Comparison of ENCODE assay signal across 1 cellular context in the genomic region with DNA sequence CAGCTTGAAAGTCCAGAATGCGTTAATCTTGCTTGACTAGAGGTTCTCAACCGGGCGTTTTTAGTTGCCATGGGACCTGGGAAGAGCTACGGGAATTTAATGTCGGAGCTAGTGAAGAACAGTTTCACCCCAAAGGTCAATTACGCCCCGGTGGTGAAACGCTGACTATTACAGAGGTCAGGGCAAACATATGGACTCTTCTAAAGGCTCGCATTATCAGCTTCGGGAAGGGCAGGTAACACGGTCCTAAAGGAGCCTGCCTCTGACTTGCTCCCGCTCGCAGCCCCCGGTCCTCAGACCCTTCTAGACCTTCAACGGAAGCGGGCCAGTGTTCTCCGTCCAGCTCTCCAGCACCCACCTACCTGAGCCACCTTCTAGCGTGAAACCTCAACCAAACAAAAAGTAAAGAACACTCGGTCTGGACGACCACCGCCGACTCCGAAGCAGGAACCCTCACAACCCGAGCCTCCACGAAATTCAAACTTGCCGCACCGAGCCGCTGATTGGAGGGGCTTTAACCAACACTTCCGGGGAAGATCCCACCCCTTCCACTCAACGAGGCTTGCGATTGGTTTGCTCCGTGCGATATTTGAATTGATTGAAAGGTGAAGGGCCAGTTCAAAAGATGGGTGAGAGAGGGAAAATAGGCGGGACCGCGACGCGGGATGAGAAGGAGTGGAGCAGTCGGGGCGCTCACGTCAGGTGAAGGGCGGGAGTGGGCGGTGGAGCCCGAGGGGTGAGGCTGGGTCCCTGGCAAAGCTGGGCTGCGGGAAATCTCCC.
TF ChIP-seq lines count a peak whose summit lies in the region.

A gene with protein sequence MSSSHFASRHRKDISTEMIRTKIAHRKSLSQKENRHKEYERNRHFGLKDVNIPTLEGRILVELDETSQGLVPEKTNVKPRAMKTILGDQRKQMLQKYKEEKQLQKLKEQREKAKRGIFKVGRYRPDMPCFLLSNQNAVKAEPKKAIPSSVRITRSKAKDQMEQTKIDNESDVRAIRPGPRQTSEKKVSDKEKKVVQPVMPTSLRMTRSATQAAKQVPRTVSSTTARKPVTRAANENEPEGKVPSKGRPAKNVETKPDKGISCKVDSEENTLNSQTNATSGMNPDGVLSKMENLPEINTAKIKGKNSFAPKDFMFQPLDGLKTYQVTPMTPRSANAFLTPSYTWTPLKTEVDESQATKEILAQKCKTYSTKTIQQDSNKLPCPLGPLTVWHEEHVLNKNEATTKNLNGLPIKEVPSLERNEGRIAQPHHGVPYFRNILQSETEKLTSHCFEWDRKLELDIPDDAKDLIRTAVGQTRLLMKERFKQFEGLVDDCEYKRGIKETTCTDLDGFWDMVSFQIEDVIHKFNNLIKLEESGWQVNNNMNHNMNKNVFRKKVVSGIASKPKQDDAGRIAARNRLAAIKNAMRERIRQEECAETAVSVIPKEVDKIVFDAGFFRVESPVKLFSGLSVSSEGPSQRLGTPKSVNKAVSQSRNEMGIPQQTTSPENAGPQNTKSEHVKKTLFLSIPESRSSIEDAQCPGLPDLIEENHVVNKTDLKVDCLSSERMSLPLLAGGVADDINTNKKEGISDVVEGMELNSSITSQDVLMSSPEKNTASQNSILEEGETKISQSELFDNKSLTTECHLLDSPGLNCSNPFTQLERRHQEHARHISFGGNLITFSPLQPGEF (minus strand): TSS at position 485 of the 780 bp plus-strand sequence. CDS start 2,406 bp downstream, outside the sequence.

TF ChIP-seq in K562, 482 proteins besides CTCF, POLR2A, EP300 and RAD21 (continued from another document and continues in another):
- TF ChIP-seq, protein P1, sequence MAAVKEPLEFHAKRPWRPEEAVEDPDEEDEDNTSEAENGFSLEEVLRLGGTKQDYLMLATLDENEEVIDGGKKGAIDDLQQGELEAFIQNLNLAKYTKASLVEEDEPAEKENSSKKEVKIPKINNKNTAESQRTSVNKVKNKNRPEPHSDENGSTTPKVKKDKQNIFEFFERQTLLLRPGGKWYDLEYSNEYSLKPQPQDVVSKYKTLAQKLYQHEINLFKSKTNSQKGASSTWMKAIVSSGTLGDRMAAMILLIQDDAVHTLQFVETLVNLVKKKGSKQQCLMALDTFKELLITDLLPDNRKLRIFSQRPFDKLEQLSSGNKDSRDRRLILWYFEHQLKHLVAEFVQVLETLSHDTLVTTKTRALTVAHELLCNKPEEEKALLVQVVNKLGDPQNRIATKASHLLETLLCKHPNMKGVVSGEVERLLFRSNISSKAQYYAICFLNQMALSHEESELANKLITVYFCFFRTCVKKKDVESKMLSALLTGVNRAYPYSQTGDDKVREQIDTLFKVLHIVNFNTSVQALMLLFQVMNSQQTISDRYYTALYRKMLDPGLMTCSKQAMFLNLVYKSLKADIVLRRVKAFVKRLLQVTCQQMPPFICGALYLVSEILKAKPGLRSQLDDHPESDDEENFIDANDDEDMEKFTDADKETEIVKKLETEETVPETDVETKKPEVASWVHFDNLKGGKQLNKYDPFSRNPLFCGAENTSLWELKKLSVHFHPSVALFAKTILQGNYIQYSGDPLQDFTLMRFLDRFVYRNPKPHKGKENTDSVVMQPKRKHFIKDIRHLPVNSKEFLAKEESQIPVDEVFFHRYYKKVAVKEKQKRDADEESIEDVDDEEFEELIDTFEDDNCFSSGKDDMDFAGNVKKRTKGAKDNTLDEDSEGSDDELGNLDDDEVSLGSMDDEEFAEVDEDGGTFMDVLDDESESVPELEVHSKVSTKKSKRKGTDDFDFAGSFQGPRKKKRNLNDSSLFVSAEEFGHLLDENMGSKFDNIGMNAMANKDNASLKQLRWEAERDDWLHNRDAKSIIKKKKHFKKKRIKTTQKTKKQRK (IDR thresholded peaks at IDR 0.05; ENCODE audit: borderline replicate concordance, low read depth, low read length): no peak
- TF ChIP-seq MEIS2 (IDR thresholded peaks at IDR 0.05; ENCODE audit: partially characterized antibody) (peak; percentile 54), C11orf30 (IDR thresholded peaks at IDR 0.05; ENCODE audit: low read depth) (peak; percentile 59), SOX6 (IDR thresholded peaks at IDR 0.05) (no peak), L3MBTL2 (IDR thresholded peaks at IDR 0.05) (peak; percentile 60; the same call in 1 of the 2 replicates), SUPT5H (IDR thresholded peaks at IDR 0.05) (peak; percentile 85), NCOA2 (IDR thresholded peaks at IDR 0.05; ENCODE audit: partially characterized antibody in 2 of 2) (no peak), NR2C1 (IDR thresholded peaks at IDR 0.05) (peak; percentile 49; the same call in 1 of the 2 replicates), NR2C1 (tag; IDR thresholded peaks at IDR 0.05) (0 out of 2 replicates have a peak, but pooled peaks have one; percentile 49), ATF1 (CRISPR knock-in tag; IDR thresholded peaks at IDR 0.05) (peak; percentile 10; the same call in 1 of the 2 replicates), ATF1 (tag; IDR thresholded peaks at IDR 0.05) (peak; percentile 84), HCFC1 (IDR thresholded peaks at IDR 0.05; ENCODE audit: low read depth, low read length) (no peak), RBBP5 (IDR thresholded peaks at IDR 0.05; ENCODE audit: borderline replicate concordance, insufficient read depth, low read length, poor library complexity, severe bottlenecking) (peak; percentile 48), KDM5B (IDR thresholded peaks at IDR 0.05; ENCODE audit: insufficient replicate concordance, low read depth, low read length) (peak; percentile 45), RBFOX2 (IDR thresholded peaks at IDR 0.05; ENCODE audit: low read depth, low read length) (peak; percentile 89), PHF8 (IDR thresholded peaks at IDR 0.05; ENCODE audit: borderline replicate concordance, low read length) (peak; percentile 77; the same call in 1 of the 2 replicates), IFI16 (CRISPR knock-in tag; IDR thresholded peaks at IDR 0.05) (no peak)
- TF ChIP-seq, protein P2, sequence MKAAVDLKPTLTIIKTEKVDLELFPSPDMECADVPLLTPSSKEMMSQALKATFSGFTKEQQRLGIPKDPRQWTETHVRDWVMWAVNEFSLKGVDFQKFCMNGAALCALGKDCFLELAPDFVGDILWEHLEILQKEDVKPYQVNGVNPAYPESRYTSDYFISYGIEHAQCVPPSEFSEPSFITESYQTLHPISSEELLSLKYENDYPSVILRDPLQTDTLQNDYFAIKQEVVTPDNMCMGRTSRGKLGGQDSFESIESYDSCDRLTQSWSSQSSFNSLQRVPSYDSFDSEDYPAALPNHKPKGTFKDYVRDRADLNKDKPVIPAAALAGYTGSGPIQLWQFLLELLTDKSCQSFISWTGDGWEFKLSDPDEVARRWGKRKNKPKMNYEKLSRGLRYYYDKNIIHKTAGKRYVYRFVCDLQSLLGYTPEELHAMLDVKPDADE (conservative IDR thresholded peaks at IDR 0.05; ENCODE audit: control insufficient read depth, low read depth, low read length): peak; percentile 46; the same call in 1 of the 2 replicates
- TF ChIP-seq, protein P3, sequence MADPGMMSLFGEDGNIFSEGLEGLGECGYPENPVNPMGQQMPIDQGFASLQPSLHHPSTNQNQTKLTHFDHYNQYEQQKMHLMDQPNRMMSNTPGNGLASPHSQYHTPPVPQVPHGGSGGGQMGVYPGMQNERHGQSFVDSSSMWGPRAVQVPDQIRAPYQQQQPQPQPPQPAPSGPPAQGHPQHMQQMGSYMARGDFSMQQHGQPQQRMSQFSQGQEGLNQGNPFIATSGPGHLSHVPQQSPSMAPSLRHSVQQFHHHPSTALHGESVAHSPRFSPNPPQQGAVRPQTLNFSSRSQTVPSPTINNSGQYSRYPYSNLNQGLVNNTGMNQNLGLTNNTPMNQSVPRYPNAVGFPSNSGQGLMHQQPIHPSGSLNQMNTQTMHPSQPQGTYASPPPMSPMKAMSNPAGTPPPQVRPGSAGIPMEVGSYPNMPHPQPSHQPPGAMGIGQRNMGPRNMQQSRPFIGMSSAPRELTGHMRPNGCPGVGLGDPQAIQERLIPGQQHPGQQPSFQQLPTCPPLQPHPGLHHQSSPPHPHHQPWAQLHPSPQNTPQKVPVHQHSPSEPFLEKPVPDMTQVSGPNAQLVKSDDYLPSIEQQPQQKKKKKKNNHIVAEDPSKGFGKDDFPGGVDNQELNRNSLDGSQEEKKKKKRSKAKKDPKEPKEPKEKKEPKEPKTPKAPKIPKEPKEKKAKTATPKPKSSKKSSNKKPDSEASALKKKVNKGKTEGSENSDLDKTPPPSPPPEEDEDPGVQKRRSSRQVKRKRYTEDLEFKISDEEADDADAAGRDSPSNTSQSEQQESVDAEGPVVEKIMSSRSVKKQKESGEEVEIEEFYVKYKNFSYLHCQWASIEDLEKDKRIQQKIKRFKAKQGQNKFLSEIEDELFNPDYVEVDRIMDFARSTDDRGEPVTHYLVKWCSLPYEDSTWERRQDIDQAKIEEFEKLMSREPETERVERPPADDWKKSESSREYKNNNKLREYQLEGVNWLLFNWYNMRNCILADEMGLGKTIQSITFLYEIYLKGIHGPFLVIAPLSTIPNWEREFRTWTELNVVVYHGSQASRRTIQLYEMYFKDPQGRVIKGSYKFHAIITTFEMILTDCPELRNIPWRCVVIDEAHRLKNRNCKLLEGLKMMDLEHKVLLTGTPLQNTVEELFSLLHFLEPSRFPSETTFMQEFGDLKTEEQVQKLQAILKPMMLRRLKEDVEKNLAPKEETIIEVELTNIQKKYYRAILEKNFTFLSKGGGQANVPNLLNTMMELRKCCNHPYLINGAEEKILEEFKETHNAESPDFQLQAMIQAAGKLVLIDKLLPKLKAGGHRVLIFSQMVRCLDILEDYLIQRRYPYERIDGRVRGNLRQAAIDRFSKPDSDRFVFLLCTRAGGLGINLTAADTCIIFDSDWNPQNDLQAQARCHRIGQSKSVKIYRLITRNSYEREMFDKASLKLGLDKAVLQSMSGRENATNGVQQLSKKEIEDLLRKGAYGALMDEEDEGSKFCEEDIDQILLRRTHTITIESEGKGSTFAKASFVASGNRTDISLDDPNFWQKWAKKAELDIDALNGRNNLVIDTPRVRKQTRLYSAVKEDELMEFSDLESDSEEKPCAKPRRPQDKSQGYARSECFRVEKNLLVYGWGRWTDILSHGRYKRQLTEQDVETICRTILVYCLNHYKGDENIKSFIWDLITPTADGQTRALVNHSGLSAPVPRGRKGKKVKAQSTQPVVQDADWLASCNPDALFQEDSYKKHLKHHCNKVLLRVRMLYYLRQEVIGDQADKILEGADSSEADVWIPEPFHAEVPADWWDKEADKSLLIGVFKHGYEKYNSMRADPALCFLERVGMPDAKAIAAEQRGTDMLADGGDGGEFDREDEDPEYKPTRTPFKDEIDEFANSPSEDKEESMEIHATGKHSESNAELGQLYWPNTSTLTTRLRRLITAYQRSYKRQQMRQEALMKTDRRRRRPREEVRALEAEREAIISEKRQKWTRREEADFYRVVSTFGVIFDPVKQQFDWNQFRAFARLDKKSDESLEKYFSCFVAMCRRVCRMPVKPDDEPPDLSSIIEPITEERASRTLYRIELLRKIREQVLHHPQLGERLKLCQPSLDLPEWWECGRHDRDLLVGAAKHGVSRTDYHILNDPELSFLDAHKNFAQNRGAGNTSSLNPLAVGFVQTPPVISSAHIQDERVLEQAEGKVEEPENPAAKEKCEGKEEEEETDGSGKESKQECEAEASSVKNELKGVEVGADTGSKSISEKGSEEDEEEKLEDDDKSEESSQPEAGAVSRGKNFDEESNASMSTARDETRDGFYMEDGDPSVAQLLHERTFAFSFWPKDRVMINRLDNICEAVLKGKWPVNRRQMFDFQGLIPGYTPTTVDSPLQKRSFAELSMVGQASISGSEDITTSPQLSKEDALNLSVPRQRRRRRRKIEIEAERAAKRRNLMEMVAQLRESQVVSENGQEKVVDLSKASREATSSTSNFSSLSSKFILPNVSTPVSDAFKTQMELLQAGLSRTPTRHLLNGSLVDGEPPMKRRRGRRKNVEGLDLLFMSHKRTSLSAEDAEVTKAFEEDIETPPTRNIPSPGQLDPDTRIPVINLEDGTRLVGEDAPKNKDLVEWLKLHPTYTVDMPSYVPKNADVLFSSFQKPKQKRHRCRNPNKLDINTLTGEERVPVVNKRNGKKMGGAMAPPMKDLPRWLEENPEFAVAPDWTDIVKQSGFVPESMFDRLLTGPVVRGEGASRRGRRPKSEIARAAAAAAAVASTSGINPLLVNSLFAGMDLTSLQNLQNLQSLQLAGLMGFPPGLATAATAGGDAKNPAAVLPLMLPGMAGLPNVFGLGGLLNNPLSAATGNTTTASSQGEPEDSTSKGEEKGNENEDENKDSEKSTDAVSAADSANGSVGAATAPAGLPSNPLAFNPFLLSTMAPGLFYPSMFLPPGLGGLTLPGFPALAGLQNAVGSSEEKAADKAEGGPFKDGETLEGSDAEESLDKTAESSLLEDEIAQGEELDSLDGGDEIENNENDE (IDR thresholded peaks at IDR 0.05; ENCODE audit: low read depth, low read length): no peak
- TF ChIP-seq, protein P4, sequence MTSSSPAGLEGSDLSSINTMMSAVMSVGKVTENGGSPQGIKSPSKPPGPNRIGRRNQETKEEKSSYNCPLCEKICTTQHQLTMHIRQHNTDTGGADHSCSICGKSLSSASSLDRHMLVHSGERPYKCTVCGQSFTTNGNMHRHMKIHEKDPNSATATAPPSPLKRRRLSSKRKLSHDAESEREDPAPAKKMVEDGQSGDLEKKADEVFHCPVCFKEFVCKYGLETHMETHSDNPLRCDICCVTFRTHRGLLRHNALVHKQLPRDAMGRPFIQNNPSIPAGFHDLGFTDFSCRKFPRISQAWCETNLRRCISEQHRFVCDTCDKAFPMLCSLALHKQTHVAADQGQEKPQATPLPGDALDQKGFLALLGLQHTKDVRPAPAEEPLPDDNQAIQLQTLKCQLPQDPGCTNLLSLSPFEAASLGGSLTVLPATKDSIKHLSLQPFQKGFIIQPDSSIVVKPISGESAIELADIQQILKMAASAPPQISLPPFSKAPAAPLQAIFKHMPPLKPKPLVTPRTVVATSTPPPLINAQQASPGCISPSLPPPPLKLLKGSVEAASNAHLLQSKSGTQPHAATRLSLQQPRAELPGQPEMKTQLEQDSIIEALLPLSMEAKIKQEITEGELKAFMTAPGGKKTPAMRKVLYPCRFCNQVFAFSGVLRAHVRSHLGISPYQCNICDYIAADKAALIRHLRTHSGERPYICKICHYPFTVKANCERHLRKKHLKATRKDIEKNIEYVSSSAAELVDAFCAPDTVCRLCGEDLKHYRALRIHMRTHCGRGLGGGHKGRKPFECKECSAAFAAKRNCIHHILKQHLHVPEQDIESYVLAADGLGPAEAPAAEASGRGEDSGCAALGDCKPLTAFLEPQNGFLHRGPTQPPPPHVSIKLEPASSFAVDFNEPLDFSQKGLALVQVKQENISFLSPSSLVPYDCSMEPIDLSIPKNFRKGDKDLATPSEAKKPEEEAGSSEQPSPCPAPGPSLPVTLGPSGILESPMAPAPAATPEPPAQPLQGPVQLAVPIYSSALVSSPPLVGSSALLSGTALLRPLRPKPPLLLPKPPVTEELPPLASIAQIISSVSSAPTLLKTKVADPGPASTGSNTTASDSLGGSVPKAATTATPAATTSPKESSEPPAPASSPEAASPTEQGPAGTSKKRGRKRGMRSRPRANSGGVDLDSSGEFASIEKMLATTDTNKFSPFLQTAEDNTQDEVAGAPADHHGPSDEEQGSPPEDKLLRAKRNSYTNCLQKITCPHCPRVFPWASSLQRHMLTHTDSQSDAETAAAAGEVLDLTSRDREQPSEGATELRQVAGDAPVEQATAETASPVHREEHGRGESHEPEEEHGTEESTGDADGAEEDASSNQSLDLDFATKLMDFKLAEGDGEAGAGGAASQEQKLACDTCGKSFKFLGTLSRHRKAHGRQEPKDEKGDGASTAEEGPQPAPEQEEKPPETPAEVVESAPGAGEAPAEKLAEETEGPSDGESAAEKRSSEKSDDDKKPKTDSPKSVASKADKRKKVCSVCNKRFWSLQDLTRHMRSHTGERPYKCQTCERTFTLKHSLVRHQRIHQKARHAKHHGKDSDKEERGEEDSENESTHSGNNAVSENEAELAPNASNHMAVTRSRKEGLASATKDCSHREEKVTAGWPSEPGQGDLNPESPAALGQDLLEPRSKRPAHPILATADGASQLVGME (CRISPR knock-in tag; IDR thresholded peaks at IDR 0.05): no peak
